8 cellular contexts compared by ENCODE assay signal in the genomic region with DNA sequence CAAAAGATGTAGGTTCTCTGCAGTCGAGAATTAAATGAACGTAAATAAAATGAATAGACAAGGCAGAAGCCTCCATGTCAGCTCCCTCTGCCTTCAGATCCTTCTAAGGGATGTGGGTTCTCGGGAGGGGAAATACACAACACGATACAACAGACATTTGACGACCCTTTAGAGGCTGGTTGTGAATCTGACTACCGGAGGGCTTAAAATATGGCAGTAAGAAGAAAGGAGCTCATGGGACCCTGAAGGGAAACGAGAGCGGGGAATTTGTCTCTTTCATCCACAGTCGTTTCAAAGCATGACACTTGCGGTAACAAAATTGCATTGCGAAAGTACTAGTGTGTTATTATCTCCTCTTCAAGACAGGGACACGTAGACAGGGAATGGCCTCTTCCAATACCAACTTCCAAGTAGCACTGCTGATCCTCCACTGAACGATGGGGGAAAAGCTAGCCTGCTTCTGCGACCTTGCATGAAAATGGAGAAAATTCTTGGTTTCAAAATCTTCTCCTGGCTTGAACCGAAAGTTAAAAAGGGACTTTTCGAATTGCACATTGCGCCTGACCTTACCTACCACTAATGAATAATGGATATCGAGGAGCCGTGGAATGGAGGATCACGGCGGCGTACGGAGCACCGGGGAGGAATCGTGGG. TPM values are rescaled to one million over a fixed set of nuclear protein-coding genes. Genes with fewer than 3 reads are reported as not detected.
DNase-seq lines count a peak whose midpoint lies in the region; ATAC-seq and TF ChIP-seq lines count a peak whose summit lies in the region.

No MANE protein-coding gene starts in this region.

- H3K27me3 Mint-ChIP-seq in WTC11 (ENCODE audit: low read depth) = peaks cover 41% of the 10 kb centered on the region

- H3K4me3 Mint-ChIP-seq in WTC11 = peak overlapping the region; percentile 92

- no peaks in the 10 kb centered on the region for H3K36me3 ChIP-seq in rectal smooth muscle tissue (ENCODE audit: control insufficient read depth, insufficient read depth, low read length)

- CTCF ChIA-PET in WTC11 (lab: Charles Lee) = interaction anchor here (1.9 to 2.3 kb wide), 3 partner anchors 43 to 65 kb away, joined by 6 to 23 read pairs (median 8); no protein-coding TSS in a partner anchor

- TF ChIP-seq POLR2A in GM18505 (IDR thresholded peaks at IDR 0.05; ENCODE audit: borderline replicate concordance, extremely low read depth, insufficient read depth, insufficient read length) = no peak

- H3K4me1 Mint-ChIP-seq in WTC11 = peaks cover 50% of the 10 kb centered on the region

- in situ Hi-C loops in Caki2 (cut with HindIII; ENCODE audit: low pct_unique_long_range_greater_than_20kb, low sequenced_read_pairs) = no loop called here

- no peaks in the 10 kb centered on the region for H3K36me3 Mint-ChIP-seq in WTC11

- H3K4me3 ChIP-seq in foreskin fibroblast (ENCODE audit: low read depth in 1 of 2, low read length in 2 of 2) (peak overlapping the region; percentile 64 to 71), rectal smooth muscle tissue (ENCODE audit: low read length) (peak overlapping the region; percentile 85)

- TF ChIP-seq CTCF in WTC11 (IDR thresholded peaks at IDR 0.05) (no peak), foreskin fibroblast (IDR thresholded peaks at IDR 0.05; ENCODE audit: low read depth, low read length) (no peak)

- H3K9ac ChIP-seq in rectal smooth muscle tissue (ENCODE audit: low read length) = no peak overlapping the region

- POLR2A ChIA-PET in WTC11 (lab: Charles Lee) = interaction anchor here (1.1 to 1.8 kb wide), 9 partner anchors 17 to 409 kb away, joined by 3 to 11 read pairs (median 6); no protein-coding TSS in a partner anchor

- ATAC-seq in HG02884 (IDR thresholded peaks at IDR 0.05; ENCODE audit: unreplicated experiment) (peak; percentile 11), WTC11 (no peak), HG03045 (IDR thresholded peaks at IDR 0.05; ENCODE audit: unreplicated experiment) (no peak), GM18505 (IDR thresholded peaks at IDR 0.05; ENCODE audit: unreplicated experiment) (no peak)

- peaks cover 5% of the 10 kb centered on the region; the same call in 1 of the 2 replicates for H3K9me3 Mint-ChIP-seq in WTC11

- DNase-seq in Caki2 (ENCODE audit: low read depth) (peak; percentile 25), WTC11 (ENCODE audit: low spot score) (no peak), foreskin fibroblast (peak in 1 of 2 donors; percentile 51), GDM1 (lab: John Stamatoyannopoulos, UW) (no peak)

- H3K27ac Mint-ChIP-seq in WTC11 = peak overlapping the region; percentile 78

- peaks cover 7% of the 10 kb centered on the region for H3K4me1 ChIP-seq in rectal smooth muscle tissue (ENCODE audit: control insufficient read depth, insufficient read depth, low read length)

- H3K27ac ChIP-seq in rectal smooth muscle tissue (ENCODE audit: low read depth, low read length) = peak overlapping the region; percentile 74

- H3K27me3 ChIP-seq in rectal smooth muscle tissue (ENCODE audit: control insufficient read depth, insufficient read depth, low read length) = peaks cover 2% of the 10 kb centered on the region

TF ChIP-seq in WTC11, 78 proteins besides CTCF, POLR2A, EP300 and RAD21:
- TF ChIP-seq, protein P1, sequence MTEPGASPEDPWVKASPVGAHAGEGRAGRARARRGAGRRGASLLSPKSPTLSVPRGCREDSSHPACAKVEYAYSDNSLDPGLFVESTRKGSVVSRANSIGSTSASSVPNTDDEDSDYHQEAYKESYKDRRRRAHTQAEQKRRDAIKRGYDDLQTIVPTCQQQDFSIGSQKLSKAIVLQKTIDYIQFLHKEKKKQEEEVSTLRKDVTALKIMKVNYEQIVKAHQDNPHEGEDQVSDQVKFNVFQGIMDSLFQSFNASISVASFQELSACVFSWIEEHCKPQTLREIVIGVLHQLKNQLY (CRISPR knock-in tag; IDR thresholded peaks at IDR 0.05) = 0 out of 2 replicates have a peak, but pooled peaks have one; percentile 43
- no peak for TF ChIP-seq IRF2 (CRISPR knock-in tag; IDR thresholded peaks at IDR 0.05; ENCODE audit: borderline replicate concordance, low read depth)

RNA-seq across cellular contexts. Expression of a gene that starts 1.2 kb away (rescaled TPM):
- total RNA-seq in Caki2 (2014; rRNA removed; shearing (Covaris generic); ENCODE audit: low replicate concordance) = 0.91 and 2.2 TPM in 2 replicates
- total RNA-seq in WTC11 (2021) = 39.9 to 52.3 TPM (median 41.8 TPM) in 3 replicates

Comparison
In these comparisons a context has a peak if more than half of its experiments do, and no peak if none do; other contexts are left out.
1. RNA of a gene that starts 1.2 kb away (total RNA-seq): 39.9 to 52.3 TPM in WTC11; 0.91 to 2.2 TPM in Caki2; every median in the first group is over 10 times any median in the second.